ENCODE assay signal across 8 cellular contexts in the genomic region with DNA sequence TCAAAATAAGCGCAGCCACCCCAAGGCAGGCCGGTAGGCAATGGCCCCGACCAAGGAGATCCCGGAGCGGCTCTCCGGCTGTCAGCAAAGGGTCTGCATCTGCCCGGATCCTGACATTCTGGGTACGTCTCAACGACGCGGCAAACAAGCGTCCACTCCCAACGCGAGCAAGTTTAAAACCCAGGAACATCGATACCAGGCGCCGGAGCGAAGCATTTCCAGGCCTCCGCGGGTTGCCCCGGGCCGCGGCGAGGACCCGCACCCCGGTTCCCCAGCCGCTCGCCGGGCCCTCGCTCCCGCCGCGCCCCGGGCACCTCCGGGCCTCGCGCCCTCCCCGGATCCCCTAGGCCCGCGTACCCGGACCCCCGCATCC. TPM values are rescaled to one million over a fixed set of nuclear protein-coding genes. Genes with fewer than 3 reads are reported as not detected.
DNase-seq lines count a peak whose midpoint lies in the region; ATAC-seq, FAIRE-seq and TF ChIP-seq lines count a peak whose summit lies in the region.

No MANE protein-coding gene starts in this region.

- no peak for TF ChIP-seq CTCF in fibroblast of villous mesenchyme (IDR thresholded peaks at IDR 0.05; ENCODE audit: insufficient read depth, low read depth, low read length)
- no peak for TF ChIP-seq CTCF in nephron (IDR thresholded peaks at IDR 0.05; ENCODE audit: unreplicated experiment in 3 of 3)

- peak; percentile 34 for DNase-seq in 8988T
- DNase-seq in GM12892 (ENCODE audit: insufficient read length) = peak; percentile 57
- DNase-seq in NCI-H748 treated with DMSO at 0.1 percent for 48 hours (lab: John Stamatoyannopoulos, UW) = peak; percentile 4
- DNase-seq in activated effector memory CD4-positive, alpha-beta T cell treated with Interleukin-2 at 50 U/mL for 16 hours = peak; percentile 7
- DNase-seq in fibroblast of villous mesenchyme (ENCODE audit: low read depth) = peak; percentile 52
- DNase-seq in NCI-H1694 (lab: John Stamatoyannopoulos, UW) = no peak

- ATAC-seq in HG02885 (IDR thresholded peaks at IDR 0.05; ENCODE audit: poor library complexity, unreplicated experiment) = peak; percentile 40

- peaks cover 29% of the 10 kb centered on the region for H3K4me1 Mint-ChIP-seq in nephron

- H3K27me3 Mint-ChIP-seq in nephron (ENCODE audit: low read depth) = no peaks in the 10 kb centered on the region

- H3K9me3 Mint-ChIP-seq in nephron = no peaks in the 10 kb centered on the region

- H3K27ac Mint-ChIP-seq in nephron = peak overlapping the region; percentile 98 to 100 (median 98)

- peak overlapping the region; percentile 71 for H3K4me3 ChIP-seq in fibroblast of villous mesenchyme (ENCODE audit: low read depth, low read length)

- FAIRE-seq in GM12892 (lab: Jason Lieb, UNC) = no peak

- no peak for TF ChIP-seq POLR2A in GM12892 (IDR thresholded peaks at IDR 0.05; ENCODE audit: low read depth, low read length)

- peak overlapping the region; percentile 95 to 100 (median 100) for H3K4me3 Mint-ChIP-seq in nephron

- H3K36me3 Mint-ChIP-seq in nephron (ENCODE audit: low read depth) = peaks cover 4% of the 10 kb centered on the region

RNA-seq across cellular contexts. Expression of a gene that starts 0.5 kb away (rescaled TPM):
- polyA plus RNA-seq in GM12892 (2012; ENCODE audit: missing spikeins) = 10.9 TPM
- total RNA-seq in fibroblast of villous mesenchyme = 25.8 and 38.9 TPM in 2 replicates

RNA-seq across cellular contexts. Expression of a gene that starts 20.3 kb away (rescaled TPM):
- 11.0 TPM for polyA plus RNA-seq in GM12892 (2012; ENCODE audit: missing spikeins)
- total RNA-seq in fibroblast of villous mesenchyme = 9.7 and 11.7 TPM in 2 replicates

RNA-seq across cellular contexts. Expression of a gene that starts 36.6 kb away (rescaled TPM):
- 91.9 TPM for polyA plus RNA-seq in GM12892 (2012; ENCODE audit: missing spikeins)
- total RNA-seq in fibroblast of villous mesenchyme = 108 and 112 TPM in 2 replicates
